Comparison of ENCODE assay signal across 17 cellular contexts in genomic region chr6:154549179-154549578, GRCh38. TPM values are rescaled to one million over a fixed set of nuclear protein-coding genes. Genes with fewer than 3 reads are reported as not detected.
DNase-seq lines count a peak whose midpoint lies in the region; ATAC-seq and TF ChIP-seq lines count a peak whose summit lies in the region.
"Had no signal": no experiment of that assay in that cellular context is flagged by ENCODE, and none has a peak within 500 bp of the region (broad histone marks: within the 10 kb centered on the region; RNA-seq: fewer than 3 reads in every experiment).

No MANE protein-coding gene starts in this region.

- peak; percentile 43 for DNase-seq in NCI-H510A (lab: John Stamatoyannopoulos, UW)
- DNase-seq in NCI-H510A treated with DMSO at 0.1 percent for 48 hours (lab: John Stamatoyannopoulos, UW), result no peak
- no peak for DNase-seq in mesothelial cell of epicardium (ENCODE audit: low spot score in 2 of 2, unreplicated experiment in 2 of 2)
- no peak for DNase-seq in uterus
- no peak for DNase-seq in breast epithelium (ENCODE audit: low spot score in 2 of 2)
- DNase-seq in activated CD4-positive, CD25-positive, alpha-beta regulatory T cell treated with anti-CD3 and anti-CD28 coated beads, Interleukin-2, amount 50 U/mL, for 72 hours, result no peak
- DNase-seq: Calu3; CD4-positive, alpha-beta memory T cell; COR-L47; DMS53; GF-D8; H9; HFFc6 had no signal

- H3K27me3 ChIP-seq in uterus, result no peaks in the 10 kb centered on the region
- no peaks in the 10 kb centered on the region for H3K27me3 ChIP-seq in breast epithelium

- TF ChIP-seq CTCF in mesothelial cell of epicardium (IDR thresholded peaks at IDR 0.05; ENCODE audit: unreplicated experiment), result no peak
- TF ChIP-seq CTCF in uterus (IDR thresholded peaks at IDR 0.05), result no peak
- no peak for TF ChIP-seq CTCF in breast epithelium (IDR thresholded peaks at IDR 0.05)

- no peak for ATAC-seq in activated T-helper 17 cell treated with anti-CD3 and anti-CD28 coated beads, Interleukin-2, amount 50 U/mL, for 72 hours (replicated peaks)
- no peak for ATAC-seq in HG02678 (IDR thresholded peaks at IDR 0.05; ENCODE audit: unreplicated experiment)
- ATAC-seq: GM23338, HCT116 had no signal

- H3K9me3 ChIP-seq in uterus (no peaks in the 10 kb centered on the region), breast epithelium (no peaks in the 10 kb centered on the region)

- no peaks in the 10 kb centered on the region for H3K9me3 Mint-ChIP-seq in activated T-helper 17 cell treated with anti-CD3 and anti-CD28 coated beads, Interleukin-2, amount 50 U/mL, for 72 hours
- no peaks in the 10 kb centered on the region for H3K9me3 Mint-ChIP-seq in mesothelial cell of epicardium
- H3K9me3 Mint-ChIP-seq: HFFc6 had no signal

- peak overlapping the region; percentile 73 to 78 for H3K27ac ChIP-seq in uterus
- no peak overlapping the region for H3K27ac ChIP-seq in breast epithelium

- H3K36me3 ChIP-seq in uterus, result no peaks in the 10 kb centered on the region
- no peaks in the 10 kb centered on the region for H3K36me3 ChIP-seq in breast epithelium

- H3K4me3 ChIP-seq in uterus (no peak overlapping the region), breast epithelium (no peak overlapping the region)
- H3K4me3 ChIP-seq: GM23338 had no signal

- H3K27me3 Mint-ChIP-seq in activated T-helper 17 cell treated with anti-CD3 and anti-CD28 coated beads, Interleukin-2, amount 50 U/mL, for 72 hours, result peaks cover 11% of the 10 kb centered on the region
- H3K27me3 Mint-ChIP-seq in mesothelial cell of epicardium (ENCODE audit: low read depth), result no peaks in the 10 kb centered on the region

- H3K4me3 Mint-ChIP-seq in activated T-helper 17 cell treated with anti-CD3 and anti-CD28 coated beads, Interleukin-2, amount 50 U/mL, for 72 hours, result no peak overlapping the region
- H3K4me3 Mint-ChIP-seq in mesothelial cell of epicardium, result no peak overlapping the region
- H3K4me3 Mint-ChIP-seq: CD4-positive, alpha-beta memory T cell; GM23338; H9 had no signal

- H3K4me1 ChIP-seq in uterus (no peaks in the 10 kb centered on the region), breast epithelium (no peaks in the 10 kb centered on the region)

- intact Hi-C loops in uterus (cut with DNase I; ENCODE audit: low total_unique reads), result no loop called here
- intact Hi-C loops in breast epithelium (cut with DNase I; ENCODE audit: low total_unique reads), result no loop called here

- TF ChIP-seq POLR2A in uterus (IDR thresholded peaks at IDR 0.05) (no peak), breast epithelium (IDR thresholded peaks at IDR 0.05) (no peak)

- H3K4me1 Mint-ChIP-seq in activated T-helper 17 cell treated with anti-CD3 and anti-CD28 coated beads, Interleukin-2, amount 50 U/mL, for 72 hours, result no peaks in the 10 kb centered on the region
- H3K4me1 Mint-ChIP-seq in mesothelial cell of epicardium, result peaks cover 29% of the 10 kb centered on the region
- H3K4me1 Mint-ChIP-seq: CD4-positive, alpha-beta memory T cell; GM23338 had no signal

- H3K27ac Mint-ChIP-seq in activated T-helper 17 cell treated with anti-CD3 and anti-CD28 coated beads, Interleukin-2, amount 50 U/mL, for 72 hours, result peak overlapping the region; percentile 31
- peak overlapping the region; percentile 64 for H3K27ac Mint-ChIP-seq in mesothelial cell of epicardium
- H3K27ac Mint-ChIP-seq: GM23338, H9, HFFc6 had no signal

- no peaks in the 10 kb centered on the region for H3K36me3 Mint-ChIP-seq in activated T-helper 17 cell treated with anti-CD3 and anti-CD28 coated beads, Interleukin-2, amount 50 U/mL, for 72 hours (ENCODE audit: low read depth)
- H3K36me3 Mint-ChIP-seq in mesothelial cell of epicardium, result no peaks in the 10 kb centered on the region
- H3K36me3 Mint-ChIP-seq: CD4-positive, alpha-beta memory T cell had no signal

RNA-seq across cellular contexts. Expression of gene CNKSR3, which starts 38.7 kb away (rescaled TPM):
- 1 to 10 TPM in 1 of 2 donors, not detected in 1; 1.5 TPM for total RNA-seq in activated T-helper 17 cell treated with anti-CD3 and anti-CD28 coated beads, Interleukin-2, amount 50 U/mL, for 72 hours
- total RNA-seq in mesothelial cell of epicardium, result 12.9 to 13.4 TPM (median 13.3 TPM) in 3 replicates
- 10 to 100 TPM in 2 of 4 donors, 1 to 10 TPM in 2; 7.6 to 29.6 (median 12.4) TPM for total RNA-seq in uterus
- total RNA-seq in breast epithelium, result 1 to 10 TPM; 2.1 to 8.6 (median 5.2) TPM
- total RNA-seq: CD4-positive, alpha-beta memory T cell had no signal

Comparison
In these comparisons a context has a peak if more than half of its experiments do, and no peak if none do; other contexts are left out.
1. H3K27ac ChIP-seq: peak in uterus (2 of 2); none in breast epithelium (0 of 2).